Comparison of ENCODE assay signal across 1 cellular context in the genomic region with DNA sequence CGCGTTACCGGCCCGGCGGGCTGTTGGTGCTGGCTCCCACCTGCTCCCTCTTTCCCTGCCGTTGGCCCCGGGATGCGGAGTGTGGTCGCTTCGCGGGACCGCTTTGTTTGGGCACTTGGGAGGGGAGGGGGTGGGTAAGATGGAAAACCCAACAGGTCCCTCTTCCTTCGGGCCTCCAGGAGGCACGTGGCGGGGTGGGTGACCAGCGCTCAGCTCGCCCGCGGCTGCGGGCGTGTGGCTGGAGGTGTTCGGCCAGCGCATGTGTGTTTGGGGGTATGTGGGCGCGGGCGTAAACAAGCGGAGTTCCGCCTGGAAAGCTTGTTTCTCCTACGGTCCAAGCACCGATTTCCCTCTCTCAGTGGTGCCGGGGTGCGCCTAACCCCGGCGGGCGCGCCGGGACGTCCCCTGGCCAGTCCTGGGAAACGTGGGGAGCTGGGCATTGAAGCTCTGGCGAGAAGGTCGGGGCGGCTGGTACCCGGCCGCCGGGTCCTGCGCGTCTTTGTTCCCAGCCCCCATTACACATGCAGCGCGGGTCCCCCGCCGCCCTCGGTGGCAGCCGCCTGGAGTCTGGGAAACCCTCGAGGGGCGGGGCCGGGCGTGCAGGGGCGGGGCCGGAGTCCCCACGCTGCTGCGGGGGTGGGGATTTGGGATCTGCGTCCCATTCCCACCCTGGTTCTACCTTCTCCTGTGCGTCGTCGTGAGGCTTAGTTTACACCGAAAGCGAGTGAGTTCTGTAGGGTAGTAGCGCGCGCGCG.
A peak's percentile ranks its signal among the peaks of the same experiment; 100 is the strongest.
TF ChIP-seq lines count a peak whose summit lies in the region.

No MANE protein-coding gene starts in this region.

TF ChIP-seq in WTC11, 78 proteins besides CTCF, POLR2A, EP300 and RAD21 (continued from another document and continues in another):
- TF ChIP-seq, protein P1, sequence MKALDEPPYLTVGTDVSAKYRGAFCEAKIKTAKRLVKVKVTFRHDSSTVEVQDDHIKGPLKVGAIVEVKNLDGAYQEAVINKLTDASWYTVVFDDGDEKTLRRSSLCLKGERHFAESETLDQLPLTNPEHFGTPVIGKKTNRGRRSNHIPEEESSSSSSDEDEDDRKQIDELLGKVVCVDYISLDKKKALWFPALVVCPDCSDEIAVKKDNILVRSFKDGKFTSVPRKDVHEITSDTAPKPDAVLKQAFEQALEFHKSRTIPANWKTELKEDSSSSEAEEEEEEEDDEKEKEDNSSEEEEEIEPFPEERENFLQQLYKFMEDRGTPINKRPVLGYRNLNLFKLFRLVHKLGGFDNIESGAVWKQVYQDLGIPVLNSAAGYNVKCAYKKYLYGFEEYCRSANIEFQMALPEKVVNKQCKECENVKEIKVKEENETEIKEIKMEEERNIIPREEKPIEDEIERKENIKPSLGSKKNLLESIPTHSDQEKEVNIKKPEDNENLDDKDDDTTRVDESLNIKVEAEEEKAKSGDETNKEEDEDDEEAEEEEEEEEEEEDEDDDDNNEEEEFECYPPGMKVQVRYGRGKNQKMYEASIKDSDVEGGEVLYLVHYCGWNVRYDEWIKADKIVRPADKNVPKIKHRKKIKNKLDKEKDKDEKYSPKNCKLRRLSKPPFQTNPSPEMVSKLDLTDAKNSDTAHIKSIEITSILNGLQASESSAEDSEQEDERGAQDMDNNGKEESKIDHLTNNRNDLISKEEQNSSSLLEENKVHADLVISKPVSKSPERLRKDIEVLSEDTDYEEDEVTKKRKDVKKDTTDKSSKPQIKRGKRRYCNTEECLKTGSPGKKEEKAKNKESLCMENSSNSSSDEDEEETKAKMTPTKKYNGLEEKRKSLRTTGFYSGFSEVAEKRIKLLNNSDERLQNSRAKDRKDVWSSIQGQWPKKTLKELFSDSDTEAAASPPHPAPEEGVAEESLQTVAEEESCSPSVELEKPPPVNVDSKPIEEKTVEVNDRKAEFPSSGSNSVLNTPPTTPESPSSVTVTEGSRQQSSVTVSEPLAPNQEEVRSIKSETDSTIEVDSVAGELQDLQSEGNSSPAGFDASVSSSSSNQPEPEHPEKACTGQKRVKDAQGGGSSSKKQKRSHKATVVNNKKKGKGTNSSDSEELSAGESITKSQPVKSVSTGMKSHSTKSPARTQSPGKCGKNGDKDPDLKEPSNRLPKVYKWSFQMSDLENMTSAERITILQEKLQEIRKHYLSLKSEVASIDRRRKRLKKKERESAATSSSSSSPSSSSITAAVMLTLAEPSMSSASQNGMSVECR (CRISPR knock-in tag; IDR thresholded peaks at IDR 0.05; ENCODE audit: borderline replicate concordance), result peak; percentile 66; the same call in 1 of the 2 replicates
- TF ChIP-seq TEAD1 (CRISPR knock-in tag; IDR thresholded peaks at IDR 0.05) (peak; percentile 64; the same call in 1 of the 2 replicates), ZBTB21 (CRISPR knock-in tag; IDR thresholded peaks at IDR 0.05; ENCODE audit: borderline replicate concordance) (no peak), CREB1 (CRISPR knock-in tag; IDR thresholded peaks at IDR 0.05) (no peak), NR2C2 (CRISPR knock-in tag; IDR thresholded peaks at IDR 0.05) (no peak), GRHL2 (CRISPR knock-in tag; IDR thresholded peaks at IDR 0.05; ENCODE audit: insufficient replicate concordance, severe bottlenecking) (no peak), FOXJ3 (CRISPR knock-in tag; IDR thresholded peaks at IDR 0.05; ENCODE audit: borderline replicate concordance) (no peak), ATF1 (CRISPR knock-in tag; IDR thresholded peaks at IDR 0.05) (0 out of 2 replicates have a peak, but pooled peaks have one; percentile 57), ZNF263 (CRISPR knock-in tag; IDR thresholded peaks at IDR 0.05; ENCODE audit: low read depth) (no peak), FOXP1 (CRISPR knock-in tag; IDR thresholded peaks at IDR 0.05; ENCODE audit: borderline replicate concordance) (0 out of 2 replicates have a peak, but pooled peaks have one; percentile 24), RORB (CRISPR knock-in tag; IDR thresholded peaks at IDR 0.05) (no peak), TP53 (CRISPR knock-in tag; IDR thresholded peaks at IDR 0.05) (0 out of 2 replicates have a peak, but pooled peaks have one; percentile 56), SMAD3 (CRISPR knock-in tag; IDR thresholded peaks at IDR 0.05; ENCODE audit: borderline replicate concordance) (0 out of 2 replicates have a peak, but pooled peaks have one; percentile 27), CBFB (CRISPR knock-in tag; IDR thresholded peaks at IDR 0.05; ENCODE audit: low read depth) (no peak), CREM (CRISPR knock-in tag; IDR thresholded peaks at IDR 0.05) (peak; percentile 64; the same call in 1 of the 2 replicates), JUN (CRISPR knock-in tag; IDR thresholded peaks at IDR 0.05) (no peak), ZNF121 (CRISPR knock-in tag; IDR thresholded peaks at IDR 0.05) (no peak), ZNF138 (CRISPR knock-in tag; conservative IDR thresholded peaks at IDR 0.05) (no peak), SMAD4 (CRISPR knock-in tag; IDR thresholded peaks at IDR 0.05) (no peak), NR3C1 (CRISPR knock-in tag; conservative IDR thresholded peaks at IDR 0.05; ENCODE audit: low read depth) (no peak)
- TF ChIP-seq, protein P2, sequence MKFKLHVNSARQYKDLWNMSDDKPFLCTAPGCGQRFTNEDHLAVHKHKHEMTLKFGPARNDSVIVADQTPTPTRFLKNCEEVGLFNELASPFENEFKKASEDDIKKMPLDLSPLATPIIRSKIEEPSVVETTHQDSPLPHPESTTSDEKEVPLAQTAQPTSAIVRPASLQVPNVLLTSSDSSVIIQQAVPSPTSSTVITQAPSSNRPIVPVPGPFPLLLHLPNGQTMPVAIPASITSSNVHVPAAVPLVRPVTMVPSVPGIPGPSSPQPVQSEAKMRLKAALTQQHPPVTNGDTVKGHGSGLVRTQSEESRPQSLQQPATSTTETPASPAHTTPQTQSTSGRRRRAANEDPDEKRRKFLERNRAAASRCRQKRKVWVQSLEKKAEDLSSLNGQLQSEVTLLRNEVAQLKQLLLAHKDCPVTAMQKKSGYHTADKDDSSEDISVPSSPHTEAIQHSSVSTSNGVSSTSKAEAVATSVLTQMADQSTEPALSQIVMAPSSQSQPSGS (CRISPR knock-in tag; IDR thresholded peaks at IDR 0.05; ENCODE audit: borderline replicate concordance, low read depth), result no peak
- TF ChIP-seq, protein P3, sequence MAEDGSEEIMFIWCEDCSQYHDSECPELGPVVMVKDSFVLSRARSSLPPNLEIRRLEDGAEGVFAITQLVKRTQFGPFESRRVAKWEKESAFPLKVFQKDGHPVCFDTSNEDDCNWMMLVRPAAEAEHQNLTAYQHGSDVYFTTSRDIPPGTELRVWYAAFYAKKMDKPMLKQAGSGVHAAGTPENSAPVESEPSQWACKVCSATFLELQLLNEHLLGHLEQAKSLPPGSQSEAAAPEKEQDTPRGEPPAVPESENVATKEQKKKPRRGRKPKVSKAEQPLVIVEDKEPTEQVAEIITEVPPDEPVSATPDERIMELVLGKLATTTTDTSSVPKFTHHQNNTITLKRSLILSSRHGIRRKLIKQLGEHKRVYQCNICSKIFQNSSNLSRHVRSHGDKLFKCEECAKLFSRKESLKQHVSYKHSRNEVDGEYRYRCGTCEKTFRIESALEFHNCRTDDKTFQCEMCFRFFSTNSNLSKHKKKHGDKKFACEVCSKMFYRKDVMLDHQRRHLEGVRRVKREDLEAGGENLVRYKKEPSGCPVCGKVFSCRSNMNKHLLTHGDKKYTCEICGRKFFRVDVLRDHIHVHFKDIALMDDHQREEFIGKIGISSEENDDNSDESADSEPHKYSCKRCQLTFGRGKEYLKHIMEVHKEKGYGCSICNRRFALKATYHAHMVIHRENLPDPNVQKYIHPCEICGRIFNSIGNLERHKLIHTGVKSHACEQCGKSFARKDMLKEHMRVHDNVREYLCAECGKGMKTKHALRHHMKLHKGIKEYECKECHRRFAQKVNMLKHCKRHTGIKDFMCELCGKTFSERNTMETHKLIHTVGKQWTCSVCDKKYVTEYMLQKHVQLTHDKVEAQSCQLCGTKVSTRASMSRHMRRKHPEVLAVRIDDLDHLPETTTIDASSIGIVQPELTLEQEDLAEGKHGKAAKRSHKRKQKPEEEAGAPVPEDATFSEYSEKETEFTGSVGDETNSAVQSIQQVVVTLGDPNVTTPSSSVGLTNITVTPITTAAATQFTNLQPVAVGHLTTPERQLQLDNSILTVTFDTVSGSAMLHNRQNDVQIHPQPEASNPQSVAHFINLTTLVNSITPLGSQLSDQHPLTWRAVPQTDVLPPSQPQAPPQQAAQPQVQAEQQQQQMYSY (CRISPR knock-in tag; IDR thresholded peaks at IDR 0.05), result no peak
- TF ChIP-seq, protein P4, sequence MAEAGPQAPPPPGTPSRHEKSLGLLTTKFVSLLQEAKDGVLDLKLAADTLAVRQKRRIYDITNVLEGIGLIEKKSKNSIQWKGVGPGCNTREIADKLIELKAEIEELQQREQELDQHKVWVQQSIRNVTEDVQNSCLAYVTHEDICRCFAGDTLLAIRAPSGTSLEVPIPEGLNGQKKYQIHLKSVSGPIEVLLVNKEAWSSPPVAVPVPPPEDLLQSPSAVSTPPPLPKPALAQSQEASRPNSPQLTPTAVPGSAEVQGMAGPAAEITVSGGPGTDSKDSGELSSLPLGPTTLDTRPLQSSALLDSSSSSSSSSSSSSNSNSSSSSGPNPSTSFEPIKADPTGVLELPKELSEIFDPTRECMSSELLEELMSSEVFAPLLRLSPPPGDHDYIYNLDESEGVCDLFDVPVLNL (CRISPR knock-in tag; IDR thresholded peaks at IDR 0.05; ENCODE audit: borderline replicate concordance, low read depth), result no peak
- TF ChIP-seq, protein P5, sequence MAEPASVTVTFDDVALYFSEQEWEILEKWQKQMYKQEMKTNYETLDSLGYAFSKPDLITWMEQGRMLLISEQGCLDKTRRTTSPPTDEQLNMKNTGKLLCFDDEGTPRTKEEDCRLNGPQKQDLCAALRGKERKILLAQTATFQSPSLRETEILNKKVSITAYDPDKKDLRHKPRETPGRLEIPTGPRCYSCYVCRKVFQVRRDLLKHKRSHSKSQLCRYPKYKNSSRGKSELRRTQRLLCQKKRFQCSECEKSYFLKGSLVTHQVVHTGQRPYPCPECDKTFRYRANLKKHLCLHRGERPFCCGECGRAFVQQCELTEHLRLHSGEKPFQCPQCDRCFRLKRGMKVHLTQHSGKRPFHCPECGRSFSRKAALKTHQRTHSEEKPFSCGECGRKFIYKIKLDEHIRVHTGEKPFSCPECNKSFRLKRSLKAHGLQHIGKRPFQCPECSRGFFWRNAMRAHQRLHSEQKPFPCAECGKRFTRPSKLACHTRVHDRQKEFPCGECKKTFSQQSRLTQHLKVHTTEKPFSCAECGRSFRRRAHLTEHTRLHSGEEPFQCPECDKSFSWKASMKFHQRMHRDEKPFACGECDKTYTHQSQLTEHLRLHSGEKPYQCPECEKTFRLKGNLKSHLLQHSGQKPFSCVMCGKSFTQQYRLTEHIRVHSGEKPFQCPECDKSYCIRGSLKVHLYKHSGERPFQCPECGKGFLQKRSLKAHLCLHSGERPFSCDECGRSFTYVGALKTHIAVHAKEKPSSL (CRISPR knock-in tag; conservative IDR thresholded peaks at IDR 0.05), result no peak
- TF ChIP-seq, protein P6, sequence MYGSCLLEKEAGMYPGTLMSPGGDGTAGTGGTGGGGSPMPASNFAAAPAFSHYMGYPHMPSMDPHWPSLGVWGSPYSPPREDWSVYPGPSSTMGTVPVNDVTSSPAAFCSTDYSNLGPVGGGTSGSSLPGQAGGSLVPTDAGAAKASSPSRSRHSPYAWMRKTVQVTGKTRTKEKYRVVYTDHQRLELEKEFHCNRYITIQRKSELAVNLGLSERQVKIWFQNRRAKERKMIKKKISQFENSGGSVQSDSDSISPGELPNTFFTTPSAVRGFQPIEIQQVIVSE (CRISPR knock-in tag; IDR thresholded peaks at IDR 0.05; ENCODE audit: borderline replicate concordance), result no peak
- TF ChIP-seq, protein P7, sequence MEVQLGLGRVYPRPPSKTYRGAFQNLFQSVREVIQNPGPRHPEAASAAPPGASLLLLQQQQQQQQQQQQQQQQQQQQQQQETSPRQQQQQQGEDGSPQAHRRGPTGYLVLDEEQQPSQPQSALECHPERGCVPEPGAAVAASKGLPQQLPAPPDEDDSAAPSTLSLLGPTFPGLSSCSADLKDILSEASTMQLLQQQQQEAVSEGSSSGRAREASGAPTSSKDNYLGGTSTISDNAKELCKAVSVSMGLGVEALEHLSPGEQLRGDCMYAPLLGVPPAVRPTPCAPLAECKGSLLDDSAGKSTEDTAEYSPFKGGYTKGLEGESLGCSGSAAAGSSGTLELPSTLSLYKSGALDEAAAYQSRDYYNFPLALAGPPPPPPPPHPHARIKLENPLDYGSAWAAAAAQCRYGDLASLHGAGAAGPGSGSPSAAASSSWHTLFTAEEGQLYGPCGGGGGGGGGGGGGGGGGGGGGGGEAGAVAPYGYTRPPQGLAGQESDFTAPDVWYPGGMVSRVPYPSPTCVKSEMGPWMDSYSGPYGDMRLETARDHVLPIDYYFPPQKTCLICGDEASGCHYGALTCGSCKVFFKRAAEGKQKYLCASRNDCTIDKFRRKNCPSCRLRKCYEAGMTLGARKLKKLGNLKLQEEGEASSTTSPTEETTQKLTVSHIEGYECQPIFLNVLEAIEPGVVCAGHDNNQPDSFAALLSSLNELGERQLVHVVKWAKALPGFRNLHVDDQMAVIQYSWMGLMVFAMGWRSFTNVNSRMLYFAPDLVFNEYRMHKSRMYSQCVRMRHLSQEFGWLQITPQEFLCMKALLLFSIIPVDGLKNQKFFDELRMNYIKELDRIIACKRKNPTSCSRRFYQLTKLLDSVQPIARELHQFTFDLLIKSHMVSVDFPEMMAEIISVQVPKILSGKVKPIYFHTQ (CRISPR knock-in tag; IDR thresholded peaks at IDR 0.05), result no peak
- TF ChIP-seq, protein P8, sequence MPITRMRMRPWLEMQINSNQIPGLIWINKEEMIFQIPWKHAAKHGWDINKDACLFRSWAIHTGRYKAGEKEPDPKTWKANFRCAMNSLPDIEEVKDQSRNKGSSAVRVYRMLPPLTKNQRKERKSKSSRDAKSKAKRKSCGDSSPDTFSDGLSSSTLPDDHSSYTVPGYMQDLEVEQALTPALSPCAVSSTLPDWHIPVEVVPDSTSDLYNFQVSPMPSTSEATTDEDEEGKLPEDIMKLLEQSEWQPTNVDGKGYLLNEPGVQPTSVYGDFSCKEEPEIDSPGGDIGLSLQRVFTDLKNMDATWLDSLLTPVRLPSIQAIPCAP (CRISPR knock-in tag; IDR thresholded peaks at IDR 0.05), result no peak
- TF ChIP-seq, protein P9, sequence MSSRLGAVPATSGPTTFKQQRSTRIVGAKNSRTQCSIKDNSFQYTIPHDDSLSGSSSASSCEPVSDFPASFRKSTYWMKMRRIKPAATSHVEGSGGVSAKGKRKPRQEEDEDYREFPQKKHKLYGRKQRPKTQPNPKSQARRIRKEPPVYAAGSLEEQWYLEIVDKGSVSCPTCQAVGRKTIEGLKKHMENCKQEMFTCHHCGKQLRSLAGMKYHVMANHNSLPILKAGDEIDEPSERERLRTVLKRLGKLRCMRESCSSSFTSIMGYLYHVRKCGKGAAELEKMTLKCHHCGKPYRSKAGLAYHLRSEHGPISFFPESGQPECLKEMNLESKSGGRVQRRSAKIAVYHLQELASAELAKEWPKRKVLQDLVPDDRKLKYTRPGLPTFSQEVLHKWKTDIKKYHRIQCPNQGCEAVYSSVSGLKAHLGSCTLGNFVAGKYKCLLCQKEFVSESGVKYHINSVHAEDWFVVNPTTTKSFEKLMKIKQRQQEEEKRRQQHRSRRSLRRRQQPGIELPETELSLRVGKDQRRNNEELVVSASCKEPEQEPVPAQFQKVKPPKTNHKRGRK (CRISPR knock-in tag; IDR thresholded peaks at IDR 0.05; ENCODE audit: borderline replicate concordance), result 0 out of 2 replicates have a peak, but pooled peaks have one; percentile 49
- TF ChIP-seq, protein P10, sequence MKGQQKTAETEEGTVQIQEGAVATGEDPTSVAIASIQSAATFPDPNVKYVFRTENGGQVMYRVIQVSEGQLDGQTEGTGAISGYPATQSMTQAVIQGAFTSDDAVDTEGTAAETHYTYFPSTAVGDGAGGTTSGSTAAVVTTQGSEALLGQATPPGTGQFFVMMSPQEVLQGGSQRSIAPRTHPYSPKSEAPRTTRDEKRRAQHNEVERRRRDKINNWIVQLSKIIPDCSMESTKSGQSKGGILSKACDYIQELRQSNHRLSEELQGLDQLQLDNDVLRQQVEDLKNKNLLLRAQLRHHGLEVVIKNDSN (CRISPR knock-in tag; IDR thresholded peaks at IDR 0.05), result no peak; the same call in none of the 2 replicates
